ENCODE assay signal across 20 cellular contexts in genomic region chr12:66590276-66590675, GRCh38.
DNase-seq lines count a peak whose midpoint lies in the region; ATAC-seq and TF ChIP-seq lines count a peak whose summit lies in the region.
"Had no signal": no experiment of that assay in that cellular context is flagged by ENCODE, and none has a peak within 500 bp of the region (broad histone marks: within the 10 kb centered on the region; RNA-seq: fewer than 3 reads in every experiment).

No MANE protein-coding gene starts in this region.

- no peak overlapping the region for H3K27ac ChIP-seq in GM23338 (ENCODE audit: low read depth)
- peak overlapping the region; percentile 75 for H3K27ac ChIP-seq in OCI-LY1 (ENCODE audit: low read depth, low read length, poor library complexity, severe bottlenecking)
- H3K27ac ChIP-seq in naive thymus-derived CD4-positive, alpha-beta T cell (ENCODE audit: low read depth, low read length): no peak overlapping the region
- H3K27ac ChIP-seq in RWPE1: no peak overlapping the region
- H3K27ac ChIP-seq: 22Rv1, A549, C4-2B, GM23248, HL-60 had no signal

- H3K36me3 Mint-ChIP-seq in GM23338 (ENCODE audit: low read depth): no peaks in the 10 kb centered on the region
- H3K36me3 Mint-ChIP-seq in naive thymus-derived CD4-positive, alpha-beta T cell: peaks cover 0 to 8% (median 0%) of the 10 kb centered on the region in 5 donors
- H3K36me3 Mint-ChIP-seq: CD4-positive, alpha-beta memory T cell had no signal

- H3K4me1 ChIP-seq in GM23338 (ENCODE audit: insufficient read depth) (peaks cover 21% of the 10 kb centered on the region), OCI-LY1 (ENCODE audit: insufficient read depth, low read length, severe bottlenecking) (peaks cover 36% of the 10 kb centered on the region)
- H3K4me1 ChIP-seq in naive thymus-derived CD4-positive, alpha-beta T cell (ENCODE audit: control insufficient read depth in 2 of 2, insufficient read depth in 2 of 2, low read length in 2 of 2): no peaks in the 10 kb centered on the region

- H3K79me2 ChIP-seq in GM23338 (replicated peaks; ENCODE audit: insufficient read depth): no peaks in the 10 kb centered on the region
- H3K79me2 ChIP-seq in OCI-LY1 (ENCODE audit: insufficient read depth, low read length): no peaks in the 10 kb centered on the region

- peaks cover 16% of the 10 kb centered on the region for H3K4me1 Mint-ChIP-seq in GM23338
- H3K4me1 Mint-ChIP-seq in naive thymus-derived CD4-positive, alpha-beta T cell: peaks cover 0 to 3% (median 0%) of the 10 kb centered on the region in 7 donors
- H3K4me1 Mint-ChIP-seq: CD4-positive, alpha-beta memory T cell had no signal

- peak overlapping the region; percentile 36; the same call in 1 of the 2 replicates for H3K4me2 ChIP-seq in GM23338
- H3K4me2 ChIP-seq in OCI-LY1 (ENCODE audit: low read length): no peak overlapping the region
- H3K4me2 ChIP-seq: A549 had no signal

- intact Hi-C loops in naive thymus-derived CD4-positive, alpha-beta T cell (cut with micrococcal nuclease): no loop called here

- DNase-seq in NCI-H2029 (lab: John Stamatoyannopoulos, UW) (peak; percentile 9), NCI-H2029 treated with DMSO at 0.1 percent for 48 hours (lab: John Stamatoyannopoulos, UW) (no peak), GM23338 (ENCODE audit: low spot score) (no peak), RWPE1 (ENCODE audit: low spot score) (no peak)
- no peak for DNase-seq in naive thymus-derived CD4-positive, alpha-beta T cell
- DNase-seq: AML-193; CD4-positive, alpha-beta memory T cell; DMS153; DMS79; GF-D8; GM23248; HCEC 1CT; IMR-90 had no signal

- no peaks in the 10 kb centered on the region for H3K9me3 ChIP-seq in OCI-LY1 (ENCODE audit: low read length)
- no peaks in the 10 kb centered on the region for H3K9me3 ChIP-seq in naive thymus-derived CD4-positive, alpha-beta T cell (ENCODE audit: control insufficient read depth in 2 of 3, low read length in 3 of 3)
- H3K9me3 ChIP-seq: A549 had no signal

- CTCF ChIA-PET in naive thymus-derived CD4-positive, alpha-beta T cell (lab: Charles Lee): no interaction called here
- CTCF ChIA-PET in RWPE1 (lab: Yijun Ruan, JAX): interaction anchor here (0.7 kb wide), 1 partner anchor 773 kb away, joined by 3 read pairs; no protein-coding TSS in a partner anchor

- no peak overlapping the region for H3K9ac ChIP-seq in OCI-LY1 (ENCODE audit: low read length)
- H3K9ac ChIP-seq: GM23248 had no signal

- no peaks in the 10 kb centered on the region for H3K9me3 Mint-ChIP-seq in GM23338
- H3K9me3 Mint-ChIP-seq in naive thymus-derived CD4-positive, alpha-beta T cell: no peaks in the 10 kb centered on the region
- H3K9me3 Mint-ChIP-seq: CD4-positive, alpha-beta memory T cell had no signal

- H3K36me3 ChIP-seq in GM23338 (ENCODE audit: insufficient read depth) (no peaks in the 10 kb centered on the region), OCI-LY1 (ENCODE audit: insufficient read depth, low read length) (no peaks in the 10 kb centered on the region)
- no peaks in the 10 kb centered on the region for H3K36me3 ChIP-seq in naive thymus-derived CD4-positive, alpha-beta T cell (ENCODE audit: control insufficient read depth in 2 of 3, insufficient read depth in 3 of 3, low read length in 3 of 3)

- H3K27me3 ChIP-seq in GM23338 (ENCODE audit: insufficient read depth) (no peaks in the 10 kb centered on the region), OCI-LY1 (ENCODE audit: insufficient read depth, low read length) (no peaks in the 10 kb centered on the region)
- no peaks in the 10 kb centered on the region for H3K27me3 ChIP-seq in naive thymus-derived CD4-positive, alpha-beta T cell (ENCODE audit: control insufficient read depth in 2 of 2, insufficient read depth in 2 of 2, low read length in 2 of 2)

- H3K27me3 Mint-ChIP-seq in GM23338 (ENCODE audit: insufficient read depth, low read depth, poor library complexity): no peaks in the 10 kb centered on the region
- H3K27me3 Mint-ChIP-seq in naive thymus-derived CD4-positive, alpha-beta T cell: peaks cover 0 to 4% (median 0%) of the 10 kb centered on the region in 5 donors

- ATAC-seq in GM23338: no peak
- no peak for ATAC-seq in naive thymus-derived CD4-positive, alpha-beta T cell
- ATAC-seq in HG02678 (IDR thresholded peaks at IDR 0.05; ENCODE audit: unreplicated experiment): no peak
- ATAC-seq: A549, K562 had no signal

- H3K9me2 ChIP-seq in GM23338 (ENCODE audit: insufficient read depth): no peaks in the 10 kb centered on the region
- H3K9me2 ChIP-seq in OCI-LY1 (ENCODE audit: low read depth, low read length): no peaks in the 10 kb centered on the region

- H3K27ac Mint-ChIP-seq in GM23338: no peak overlapping the region
- no peak overlapping the region for H3K27ac Mint-ChIP-seq in naive thymus-derived CD4-positive, alpha-beta T cell
- H3K27ac Mint-ChIP-seq: CD4-positive, alpha-beta memory T cell had no signal

- POLR2A ChIA-PET in naive thymus-derived CD4-positive, alpha-beta T cell (lab: Charles Lee): no interaction called here
- POLR2A ChIA-PET in RWPE1 (lab: Yijun Ruan, JAX; ENCODE audit: low non-redundant PET): no interaction called here

- TF ChIP-seq CTCF in GM23338 (conservative IDR thresholded peaks at IDR 0.05; ENCODE audit: low read depth in 2 of 2) (no peak), OCI-LY1 (IDR thresholded peaks at IDR 0.05; ENCODE audit: low read length) (no peak), RWPE1 (conservative IDR thresholded peaks at IDR 0.05; ENCODE audit: low read depth) (no peak)

- H3K4me3 Mint-ChIP-seq in GM23338: no peak overlapping the region
- H3K4me3 Mint-ChIP-seq in naive thymus-derived CD4-positive, alpha-beta T cell: no peak overlapping the region
- H3K4me3 Mint-ChIP-seq: CD4-positive, alpha-beta memory T cell had no signal

- no peaks in the 10 kb centered on the region for H3F3A ChIP-seq in GM23338 (replicated peaks; ENCODE audit: low read depth)
- no peaks in the 10 kb centered on the region for H3F3A ChIP-seq in OCI-LY1 (ENCODE audit: insufficient read depth, low read length)

- H2AFZ ChIP-seq in GM23338 (no peak overlapping the region), OCI-LY1 (ENCODE audit: low read length) (no peak overlapping the region)
- H2AFZ ChIP-seq: GM23248 had no signal

- H4K20me1 ChIP-seq in GM23338 (replicated peaks; ENCODE audit: insufficient read depth): no peaks in the 10 kb centered on the region
- H4K20me1 ChIP-seq in OCI-LY1 (ENCODE audit: insufficient read depth, low read length): no peaks in the 10 kb centered on the region

- H3K4me3 ChIP-seq in GM23338: no peak overlapping the region
- H3K4me3 ChIP-seq in OCI-LY1 (ENCODE audit: low read depth, low read length, poor library complexity, severe bottlenecking): no peak overlapping the region
- no peak overlapping the region for H3K4me3 ChIP-seq in naive thymus-derived CD4-positive, alpha-beta T cell (ENCODE audit: low read length)
- H3K4me3 ChIP-seq: A549, GM23248, K562 had no signal

TF ChIP-seq in GM23338, 12 proteins besides CTCF, POLR2A, EP300 and RAD21 (continues in another document):
- no peak for TF ChIP-seq ZNF331 (CRISPR knock-in tag; IDR thresholded peaks at IDR 0.05; ENCODE audit: low read depth)
